Comparison of ENCODE assay signal across 1 cellular context in genomic region chr4:47032405-47033106, GRCh38.
TF ChIP-seq lines count a peak whose summit lies in the region.

No MANE protein-coding gene starts in this region.

TF ChIP-seq in K562, 482 proteins besides CTCF, POLR2A, EP300 and RAD21 (continued from another document):
- TF ChIP-seq FOXK1 (CRISPR knock-in tag; IDR thresholded peaks at IDR 0.05; ENCODE audit: borderline replicate concordance), result no peak
- no peak for TF ChIP-seq ZSCAN29 (IDR thresholded peaks at IDR 0.05)
- TF ChIP-seq SMC3 (conservative IDR thresholded peaks at IDR 0.05; ENCODE audit: insufficient read depth, low read depth, low read length), result no peak
